8 cellular contexts compared by ENCODE assay signal in the genomic region with DNA sequence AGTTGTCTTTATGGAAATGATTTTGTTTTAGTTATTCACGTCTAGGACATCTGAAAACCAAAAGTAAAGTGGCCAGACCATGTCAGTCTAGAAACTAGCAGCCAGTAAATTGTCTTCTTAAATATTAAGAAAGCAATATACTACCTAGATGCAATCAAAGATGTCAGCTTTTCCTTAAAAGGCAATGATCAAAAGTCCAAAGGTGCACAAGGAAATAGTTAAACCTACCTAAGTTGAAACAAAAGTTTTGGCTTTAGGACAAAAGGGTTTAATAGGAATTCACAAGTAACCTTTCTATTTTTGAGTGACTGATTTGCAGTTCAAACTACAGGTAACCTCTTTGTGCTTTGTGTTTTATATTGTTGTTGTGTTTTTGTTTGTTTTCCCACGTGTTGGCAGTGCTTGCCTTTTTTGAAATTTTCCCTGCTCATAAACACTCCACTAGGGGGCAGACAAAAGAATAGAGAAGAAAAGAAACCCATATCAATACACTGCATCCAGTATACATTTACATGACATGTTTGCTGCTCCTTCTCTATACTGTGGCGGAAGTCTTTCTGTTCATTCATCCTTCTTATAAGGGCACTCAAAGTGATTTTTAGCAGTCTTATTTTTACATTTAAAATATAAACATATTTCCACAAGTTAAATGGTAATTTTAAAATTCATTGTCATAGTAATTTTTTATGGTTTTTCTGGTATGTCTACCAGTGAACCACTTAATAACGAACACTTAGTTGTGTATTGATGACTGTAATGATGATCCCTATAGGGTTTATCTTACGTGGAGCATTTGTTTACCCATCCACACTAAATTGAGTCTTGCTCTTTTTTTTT.
DNase-seq lines count a peak whose midpoint lies in the region; ATAC-seq and TF ChIP-seq lines count a peak whose summit lies in the region.

No MANE protein-coding gene starts in this region.

- peaks cover 16% of the 10 kb centered on the region; the same call in 1 of the 2 replicates for H3K79me2 ChIP-seq in Loucy (ENCODE audit: insufficient read depth, low read length)

- H3K36me3 Mint-ChIP-seq in T-helper 17 cell (ENCODE audit: low read depth): no peaks in the 10 kb centered on the region
- peaks cover 8 to 9% of the 10 kb centered on the region in 2 donors for H3K36me3 Mint-ChIP-seq in stimulated activated naive B cell treated with anti-CD40 and anti-IgM and Interleukin-4, amounts not matched to agents 10 μg/mL and 1 μg/mL and 100 μg/mL, for 72 hours

- TF ChIP-seq CTCF in Loucy (conservative IDR thresholded peaks at IDR 0.05; ENCODE audit: low read length): peak; percentile 91

- H3K27ac Mint-ChIP-seq in T-helper 17 cell: no peak overlapping the region
- peak overlapping the region; percentile 56 for H3K27ac Mint-ChIP-seq in stimulated activated naive B cell treated with anti-CD40 and anti-IgM and Interleukin-4, amounts not matched to agents 10 μg/mL and 1 μg/mL and 100 μg/mL, for 72 hours

- peaks cover 11% of the 10 kb centered on the region for H3K4me1 ChIP-seq in Loucy (ENCODE audit: insufficient read depth, low read length, poor library complexity, severe bottlenecking)

- DNase-seq in GM03348 (ENCODE audit: low spot score) (peak; percentile 38), T-helper 17 cell (no peak), foreskin melanocyte (peak; percentile 56)
- no peak for DNase-seq in stimulated activated naive B cell treated with anti-CD40 and anti-IgM and Interleukin-4, amounts not matched to agents 10 μg/mL and 1 μg/mL and 100 μg/mL, for 72 hours
- no peak for DNase-seq in activated naive CD4-positive, alpha-beta T cell (lab: John Stamatoyannopoulos, UW)

- peaks cover 29% of the 10 kb centered on the region for H3K27me3 Mint-ChIP-seq in T-helper 17 cell
- no peaks in the 10 kb centered on the region for H3K27me3 Mint-ChIP-seq in stimulated activated naive B cell treated with anti-CD40 and anti-IgM and Interleukin-4, amounts not matched to agents 10 μg/mL and 1 μg/mL and 100 μg/mL, for 72 hours

- H3K9me3 ChIP-seq in Loucy (ENCODE audit: insufficient read depth, low read depth, low read length): no peaks in the 10 kb centered on the region
- no peaks in the 10 kb centered on the region for H3K9me3 ChIP-seq in T-helper 17 cell (ENCODE audit: control insufficient read depth, low read length, poor library complexity, severe bottlenecking)

- no peaks in the 10 kb centered on the region for H3K9me2 ChIP-seq in Loucy (replicated peaks; ENCODE audit: low read depth, low read length)

- H3K9me3 Mint-ChIP-seq in stimulated activated naive B cell treated with anti-CD40 and anti-IgM and Interleukin-4, amounts not matched to agents 10 μg/mL and 1 μg/mL and 100 μg/mL, for 72 hours: peaks cover 0 to 3% of the 10 kb centered on the region in 2 donors

- ATAC-seq in GM21515 (IDR thresholded peaks at IDR 0.05; ENCODE audit: unreplicated experiment): peak; percentile 57
- peak; percentile 72 for ATAC-seq in T-helper 17 cell
- ATAC-seq in stimulated activated naive B cell treated with anti-CD40 and anti-IgM and Interleukin-4, amounts not matched to agents 10 μg/mL and 1 μg/mL and 100 μg/mL, for 72 hours (replicated peaks): peak; percentile 40 to 46
- no peak for ATAC-seq in HG02763 (IDR thresholded peaks at IDR 0.05; ENCODE audit: unreplicated experiment)

- H3K4me3 ChIP-seq in Loucy (ENCODE audit: low read length, poor library complexity, severe bottlenecking): no peak overlapping the region

- 0 out of 2 replicates have a peak overlapping the region, but pooled peaks have one; percentile 21 for H2AFZ ChIP-seq in Loucy (ENCODE audit: low read length)

- H3K9ac ChIP-seq in Loucy (ENCODE audit: low read depth, low read length, poor library complexity, severe bottlenecking): peak overlapping the region; percentile 2

- H3F3A ChIP-seq in Loucy (ENCODE audit: low read depth): no peaks in the 10 kb centered on the region

- H3K4me1 Mint-ChIP-seq in T-helper 17 cell: peaks cover 9% of the 10 kb centered on the region
- H3K4me1 Mint-ChIP-seq in stimulated activated naive B cell treated with anti-CD40 and anti-IgM and Interleukin-4, amounts not matched to agents 10 μg/mL and 1 μg/mL and 100 μg/mL, for 72 hours: peaks cover 31 to 66% of the 10 kb centered on the region in 2 donors

- peak overlapping the region; percentile 34 for H3K4me2 ChIP-seq in Loucy (ENCODE audit: low read depth, low read length, poor library complexity, severe bottlenecking)

- no peaks in the 10 kb centered on the region for H3K27me3 ChIP-seq in Loucy (ENCODE audit: insufficient read depth, low read length, poor library complexity, severe bottlenecking)

- no peaks in the 10 kb centered on the region for H3K36me3 ChIP-seq in Loucy (ENCODE audit: insufficient read depth, low read length)

- H4K20me1 ChIP-seq in Loucy (ENCODE audit: insufficient read depth, low read length, poor library complexity, severe bottlenecking): no peaks in the 10 kb centered on the region

- no peak overlapping the region for H3K4me3 Mint-ChIP-seq in T-helper 17 cell
- no peak overlapping the region for H3K4me3 Mint-ChIP-seq in stimulated activated naive B cell treated with anti-CD40 and anti-IgM and Interleukin-4, amounts not matched to agents 10 μg/mL and 1 μg/mL and 100 μg/mL, for 72 hours

Comparison
In these comparisons a context has a peak if more than half of its experiments do, and no peak if none do; other contexts are left out.
1. DNase-seq: peak in GM03348 (single experiment) and foreskin melanocyte (single experiment); none in T-helper 17 cell (0 of 3), stimulated activated naive B cell treated with anti-CD40 and anti-IgM and Interleukin-4, amounts not matched to agents 10 μg/mL and 1 μg/mL and 100 μg/mL, for 72 hours (single experiment) and activated naive CD4-positive, alpha-beta T cell (0 of 4).